7 cellular contexts compared by ENCODE assay signal in genomic region chr3:98196293-98196692, GRCh38. TPM values are rescaled to one million over a fixed set of nuclear protein-coding genes. Genes with fewer than 3 reads are reported as not detected.
"Had no signal": no experiment of that assay in that cellular context is flagged by ENCODE, and none has a peak within 500 bp of the region (broad histone marks: within the 10 kb centered on the region; RNA-seq: fewer than 3 reads in every experiment).

No MANE protein-coding gene starts in this region.

RNA-seq across cellular contexts. Expression of gene OR5H15, which starts 29.8 kb away (rescaled TPM):
- total RNA-seq: MCF 10A, NCI-H460, PC-3, Peyer's patch, Right ventricle myocardium superior, SJSA1 had no signal
- polyA plus RNA-seq: SK-N-SH had no signal

RNA-seq across cellular contexts. Expression of gene OR5H14, which starts 49.0 kb away (rescaled TPM):
- total RNA-seq: MCF 10A, NCI-H460, PC-3, Peyer's patch, Right ventricle myocardium superior, SJSA1 had no signal
- polyA plus RNA-seq: SK-N-SH had no signal
